In the genomic region with DNA sequence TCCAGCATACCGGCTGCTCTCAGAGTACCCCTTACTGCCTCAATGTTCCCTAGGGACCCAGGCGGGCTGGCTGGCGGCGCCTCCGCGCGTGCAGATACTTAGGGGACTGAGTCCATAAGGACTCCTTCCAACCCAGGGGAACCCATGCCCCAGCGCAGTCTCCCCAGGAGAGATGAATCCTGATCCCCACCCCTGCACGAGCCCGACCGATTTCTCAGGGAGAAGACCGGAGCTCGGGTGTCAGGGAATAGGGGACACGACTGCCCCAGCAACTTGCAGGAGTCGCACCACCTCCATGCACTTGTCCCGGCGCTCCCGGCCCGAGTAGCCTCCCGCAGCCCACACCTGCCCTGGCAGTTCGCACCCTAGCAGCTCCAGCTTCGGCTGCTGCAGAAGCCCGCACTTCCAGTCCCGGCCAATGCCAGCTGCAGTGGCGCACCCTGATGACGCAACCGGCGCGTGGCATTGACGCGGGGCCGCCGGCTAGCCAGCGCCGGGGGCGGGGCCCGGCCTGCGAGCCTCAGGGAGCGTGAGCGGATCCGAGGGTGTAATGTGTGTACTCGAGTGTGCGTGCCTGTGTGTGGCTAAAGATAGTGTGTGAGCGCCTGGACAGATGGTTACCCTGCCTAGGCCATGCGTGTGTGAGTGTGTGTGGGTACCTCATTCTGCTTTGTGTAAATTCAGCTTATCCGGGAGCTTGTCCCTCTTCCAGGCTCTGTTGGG, we compare ENCODE assay signal across 8 cellular contexts. TPM values are rescaled to one million over a fixed set of nuclear protein-coding genes. Genes with fewer than 3 reads are reported as not detected.
A peak's percentile ranks its signal among the peaks of the same experiment; 100 is the strongest.
DNase-seq lines count a peak whose midpoint lies in the region; ATAC-seq and TF ChIP-seq lines count a peak whose summit lies in the region.

A gene with protein sequence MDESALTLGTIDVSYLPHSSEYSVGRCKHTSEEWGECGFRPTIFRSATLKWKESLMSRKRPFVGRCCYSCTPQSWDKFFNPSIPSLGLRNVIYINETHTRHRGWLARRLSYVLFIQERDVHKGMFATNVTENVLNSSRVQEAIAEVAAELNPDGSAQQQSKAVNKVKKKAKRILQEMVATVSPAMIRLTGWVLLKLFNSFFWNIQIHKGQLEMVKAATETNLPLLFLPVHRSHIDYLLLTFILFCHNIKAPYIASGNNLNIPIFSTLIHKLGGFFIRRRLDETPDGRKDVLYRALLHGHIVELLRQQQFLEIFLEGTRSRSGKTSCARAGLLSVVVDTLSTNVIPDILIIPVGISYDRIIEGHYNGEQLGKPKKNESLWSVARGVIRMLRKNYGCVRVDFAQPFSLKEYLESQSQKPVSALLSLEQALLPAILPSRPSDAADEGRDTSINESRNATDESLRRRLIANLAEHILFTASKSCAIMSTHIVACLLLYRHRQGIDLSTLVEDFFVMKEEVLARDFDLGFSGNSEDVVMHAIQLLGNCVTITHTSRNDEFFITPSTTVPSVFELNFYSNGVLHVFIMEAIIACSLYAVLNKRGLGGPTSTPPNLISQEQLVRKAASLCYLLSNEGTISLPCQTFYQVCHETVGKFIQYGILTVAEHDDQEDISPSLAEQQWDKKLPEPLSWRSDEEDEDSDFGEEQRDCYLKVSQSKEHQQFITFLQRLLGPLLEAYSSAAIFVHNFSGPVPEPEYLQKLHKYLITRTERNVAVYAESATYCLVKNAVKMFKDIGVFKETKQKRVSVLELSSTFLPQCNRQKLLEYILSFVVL (minus strand): TSS at position 437 of the 723 bp plus-strand sequence. CDS start 1,981 bp downstream, outside the sequence.

- H3K27me3 Mint-ChIP-seq in activated CD4-positive, alpha-beta T cell treated with anti-CD3 and anti-CD28 coated beads for 36 hours: peaks cover 2% of the 10 kb centered on the region

- TF ChIP-seq CTCF in AG09309 (IDR thresholded peaks at IDR 0.05; ENCODE audit: control insufficient read depth, insufficient read depth, low read depth, low read length, missing control alignments): no peak
- TF ChIP-seq CTCF in choroid plexus epithelial cell (conservative IDR thresholded peaks at IDR 0.05; ENCODE audit: low read depth, low read length): no peak

- peak; percentile 80 for DNase-seq in AG09309 (ENCODE audit: low read depth)
- peak; percentile 55 for DNase-seq in NCI-H446 treated with DMSO at 0.1 percent for 48 hours (lab: John Stamatoyannopoulos, UW)
- DNase-seq in activated CD4-positive, alpha-beta T cell treated with anti-CD3 and anti-CD28 coated beads for 36 hours: peak; percentile 98
- DNase-seq in choroid plexus epithelial cell (ENCODE audit: low read depth): peak; percentile 93
- peak; percentile 96 to 99 (median 98) for DNase-seq in stimulated activated CD4-positive, alpha-beta T cell treated with anti-CD3 and anti-CD28 coated beads, Interleukin-1b, Interleukin-23, amount 100 ng/mL, for 24 hours (ENCODE audit: low read depth in 4 of 4, low spot score in 1 of 4)

- POLR2A ChIA-PET in activated CD4-positive, alpha-beta T cell treated with anti-CD3 and anti-CD28 coated beads for 36 hours (lab: Charles Lee): interaction anchor here (0.5 kb wide), 1 partner anchor 1265 kb away, joined by 4 read pairs; no protein-coding TSS in a partner anchor

- H3K27ac Mint-ChIP-seq in activated CD4-positive, alpha-beta T cell treated with anti-CD3 and anti-CD28 coated beads for 36 hours: peak within 1 kb of the TSS; percentile 88

- H3K36me3 Mint-ChIP-seq in activated CD4-positive, alpha-beta T cell treated with anti-CD3 and anti-CD28 coated beads for 36 hours (ENCODE audit: low read depth): peaks cover 3% of the 10 kb centered on the region

- peaks cover 6% of the 10 kb centered on the region for H3K9me3 Mint-ChIP-seq in activated CD4-positive, alpha-beta T cell treated with anti-CD3 and anti-CD28 coated beads for 36 hours (ENCODE audit: low read depth)

- H3K4me1 Mint-ChIP-seq in activated CD4-positive, alpha-beta T cell treated with anti-CD3 and anti-CD28 coated beads for 36 hours: peaks cover 27% of the 10 kb centered on the region

- CTCF ChIA-PET in activated CD4-positive, alpha-beta T cell treated with anti-CD3 and anti-CD28 coated beads for 36 hours (lab: Charles Lee): interaction anchor here (0.6 to 1.7 kb wide), 4 partner anchors 64 to 395 kb away, joined by 3 to 4 read pairs (median 3); no protein-coding TSS in a partner anchor

- peak within 1 kb of the TSS; percentile 82 for H3K27ac ChIP-seq in layer of hippocampus (ENCODE audit: low read depth, low read length)

- intact Hi-C loops in activated CD4-positive, alpha-beta T cell treated with anti-CD3 and anti-CD28 coated beads for 36 hours (cut with DNase I, micrococcal nuclease): loop anchor here (1.0 to 10.0 kb wide), 6 partner anchors 43 to 289 kb away; a partner anchor contains a TSS

- ATAC-seq in GM18909 (IDR thresholded peaks at IDR 0.05; ENCODE audit: poor library complexity, unreplicated experiment): peak; percentile 96
- ATAC-seq in HG03159 (IDR thresholded peaks at IDR 0.05; ENCODE audit: unreplicated experiment): peak; percentile 96
- peak; percentile 97 for ATAC-seq in activated CD4-positive, alpha-beta T cell treated with anti-CD3 and anti-CD28 coated beads for 36 hours

- no peaks in the 10 kb centered on the region for H3K27me3 ChIP-seq in layer of hippocampus (ENCODE audit: control insufficient read depth, insufficient read depth, low read length)

- peak within 1 kb of the TSS; percentile 88 for H3K4me3 Mint-ChIP-seq in activated CD4-positive, alpha-beta T cell treated with anti-CD3 and anti-CD28 coated beads for 36 hours

- H3K4me3 ChIP-seq in AG09309 (ENCODE audit: control insufficient read depth, low read depth, low read length): peak within 1 kb of the TSS; percentile 92
- peak within 1 kb of the TSS; percentile 82 for H3K4me3 ChIP-seq in choroid plexus epithelial cell (ENCODE audit: low read depth, low read length)

RNA-seq across cellular contexts. Expression of the gene that starts here (rescaled TPM):
- total RNA-seq in activated CD4-positive, alpha-beta T cell treated with anti-CD3 and anti-CD28 coated beads for 36 hours: 1 to 10 TPM; 5.7 to 7.5 TPM

Comparison
In these comparisons a context has a peak if more than half of its experiments do, and no peak if none do; other contexts are left out.
1. Peak in every context shown above with its lines: DNase-seq, ATAC-seq, H3K4me3 ChIP-seq and H3K27ac ChIP-seq.